24 cellular contexts compared by ENCODE assay signal in genomic region chr6:52328721-52329120, GRCh38. TPM values are rescaled to one million over a fixed set of nuclear protein-coding genes. Genes with fewer than 3 reads are reported as not detected.
DNase-seq lines count a peak whose midpoint lies in the region; ATAC-seq and TF ChIP-seq lines count a peak whose summit lies in the region.
"Had no signal": no experiment of that assay in that cellular context is flagged by ENCODE, and none has a peak within 500 bp of the region (broad histone marks: within the 10 kb centered on the region; RNA-seq: fewer than 3 reads in every experiment).

No MANE protein-coding gene starts in this region.

- H3K4me1 ChIP-seq in lower lobe of right lung: peaks cover 14% of the 10 kb centered on the region

- H3K4me3 ChIP-seq in lower lobe of right lung: no peak overlapping the region
- H3K4me3 ChIP-seq: lung had no signal

- intact Hi-C loops in lower lobe of right lung (cut with DNase I): no loop called here

- no peak overlapping the region for H3K4me3 Mint-ChIP-seq in T-helper 17 cell
- no peak overlapping the region for H3K4me3 Mint-ChIP-seq in activated T-cell treated with anti-CD3 and anti-CD28 coated beads, Interleukin-2, amount 50 U/mL, for 72 hours
- H3K4me3 Mint-ChIP-seq: activated B cell treated with CpG ODN at 0.5 μM for 24 hours; activated CD4-positive, alpha-beta memory T cell treated with anti-CD3 and anti-CD28 coated beads, Interleukin-2, amount 10 ng/mL, durations not matched to agents 7 days and 5 days; activated naive CD4-positive, alpha-beta T cell treated with anti-CD3 and anti-CD28 coated beads, Interleukin-2, amount 10 ng/mL, durations not matched to agents 7 days and 5 days; activated T-cell treated with anti-CD3 and anti-CD28 coated beads, Interleukin-2, amount 50 U/mL, for 24 hours; H9; stimulated activated memory B cell treated with anti-CD40 and anti-IgM and Interleukin-4, amounts not matched to agents 10 μg/mL and 1 μg/mL and 100 μg/mL, for 72 hours had no signal

- H3K9me3 Mint-ChIP-seq in activated T-cell treated with anti-CD3 and anti-CD28 coated beads, Interleukin-2, amount 50 U/mL, for 72 hours: no peaks in the 10 kb centered on the region
- H3K9me3 Mint-ChIP-seq: activated B cell treated with CpG ODN at 0.5 μM for 24 hours; activated CD4-positive, alpha-beta memory T cell treated with anti-CD3 and anti-CD28 coated beads, Interleukin-2, amount 10 ng/mL, durations not matched to agents 7 days and 5 days; activated naive CD4-positive, alpha-beta T cell treated with anti-CD3 and anti-CD28 coated beads, Interleukin-2, amount 10 ng/mL, durations not matched to agents 7 days and 5 days; activated T-cell treated with anti-CD3 and anti-CD28 coated beads, Interleukin-2, amount 50 U/mL, for 24 hours; H9; stimulated activated memory B cell treated with anti-CD40 and anti-IgM and Interleukin-4, amounts not matched to agents 10 μg/mL and 1 μg/mL and 100 μg/mL, for 72 hours had no signal

- H3K4me1 Mint-ChIP-seq in T-helper 17 cell: peaks cover 30% of the 10 kb centered on the region
- H3K4me1 Mint-ChIP-seq in activated T-cell treated with anti-CD3 and anti-CD28 coated beads, Interleukin-2, amount 50 U/mL, for 72 hours (ENCODE audit: low read depth): peaks cover 23% of the 10 kb centered on the region

- H3K36me3 Mint-ChIP-seq in T-helper 17 cell (ENCODE audit: low read depth): peaks cover 2% of the 10 kb centered on the region
- H3K36me3 Mint-ChIP-seq in activated T-cell treated with anti-CD3 and anti-CD28 coated beads, Interleukin-2, amount 50 U/mL, for 72 hours (ENCODE audit: insufficient read depth in 2 of 2): no peaks in the 10 kb centered on the region
- H3K36me3 Mint-ChIP-seq: activated naive CD4-positive, alpha-beta T cell treated with anti-CD3 and anti-CD28 coated beads, Interleukin-2, amount 10 ng/mL, durations not matched to agents 7 days and 5 days; stimulated activated memory B cell treated with anti-CD40 and anti-IgM and Interleukin-4, amounts not matched to agents 10 μg/mL and 1 μg/mL and 100 μg/mL, for 72 hours had no signal

- H3K27me3 Mint-ChIP-seq in T-helper 17 cell: no peaks in the 10 kb centered on the region
- no peaks in the 10 kb centered on the region for H3K27me3 Mint-ChIP-seq in activated T-cell treated with anti-CD3 and anti-CD28 coated beads, Interleukin-2, amount 50 U/mL, for 72 hours (ENCODE audit: low read depth)
- H3K27me3 Mint-ChIP-seq: activated B cell treated with CpG ODN at 0.5 μM for 24 hours; activated T-cell treated with anti-CD3 and anti-CD28 coated beads, Interleukin-2, amount 50 U/mL, for 24 hours; stimulated activated memory B cell treated with anti-CD40 and anti-IgM and Interleukin-4, amounts not matched to agents 10 μg/mL and 1 μg/mL and 100 μg/mL, for 72 hours had no signal

- H3K27me3 ChIP-seq in lower lobe of right lung (ENCODE audit: low read depth): no peaks in the 10 kb centered on the region

- no peak overlapping the region for H3K27ac Mint-ChIP-seq in T-helper 17 cell
- no peak overlapping the region for H3K27ac Mint-ChIP-seq in activated T-cell treated with anti-CD3 and anti-CD28 coated beads, Interleukin-2, amount 50 U/mL, for 72 hours
- H3K27ac Mint-ChIP-seq: activated B cell treated with CpG ODN at 0.5 μM for 24 hours; activated CD4-positive, alpha-beta memory T cell treated with anti-CD3 and anti-CD28 coated beads, Interleukin-2, amount 10 ng/mL, durations not matched to agents 7 days and 5 days; activated naive CD4-positive, alpha-beta T cell treated with anti-CD3 and anti-CD28 coated beads, Interleukin-2, amount 10 ng/mL, durations not matched to agents 7 days and 5 days; activated T-cell treated with anti-CD3 and anti-CD28 coated beads, Interleukin-2, amount 50 U/mL, for 24 hours; H9; stimulated activated memory B cell treated with anti-CD40 and anti-IgM and Interleukin-4, amounts not matched to agents 10 μg/mL and 1 μg/mL and 100 μg/mL, for 72 hours had no signal

- H3K36me3 ChIP-seq in lower lobe of right lung: no peaks in the 10 kb centered on the region

- DNase-seq in COLO668 (lab: John Stamatoyannopoulos, UW; ENCODE audit: unreplicated experiment) (peak; percentile 10), DMS79 treated with DMSO at 0.1 percent for 48 hours (lab: John Stamatoyannopoulos, UW) (peak; percentile 77), NCI-H345 treated with DMSO at 0.1 percent for 48 hours (lab: John Stamatoyannopoulos, UW; ENCODE audit: unreplicated experiment) (peak; percentile 32), lower lobe of right lung (no peak), cerebellum (ENCODE audit: low spot score) (no peak), T-helper 17 cell (no peak), germinal center (ENCODE audit: low spot score) (no peak)
- no peak for DNase-seq in activated T-cell treated with anti-CD3 and anti-CD28 coated beads, Interleukin-2, amount 50 U/mL, for 72 hours
- DNase-seq: activated B cell treated with CpG ODN at 0.5 μM for 24 hours; activated CD4-positive, alpha-beta memory T cell treated with anti-CD3 and anti-CD28 coated beads, Interleukin-2, amount 10 ng/mL, durations not matched to agents 7 days and 5 days; activated naive CD4-positive, alpha-beta T cell treated with anti-CD3 and anti-CD28 coated beads, Interleukin-2, amount 10 ng/mL, durations not matched to agents 7 days and 5 days; activated T-cell treated with anti-CD3 and anti-CD28 coated beads, Interleukin-2, amount 50 U/mL, for 24 hours; anterior cingulate cortex; caudate nucleus; DND-41; H9; KBM-7; occipital lobe; right cardiac atrium; SK-N-SH had no signal

- peak overlapping the region; percentile 36 for H3K27ac ChIP-seq in lower lobe of right lung
- H3K27ac ChIP-seq: epithelial cell of prostate, RWPE1 had no signal

- no peak for TF ChIP-seq CTCF in lower lobe of right lung (IDR thresholded peaks at IDR 0.05)

- H3K9me3 ChIP-seq in lower lobe of right lung (no peaks in the 10 kb centered on the region), T-helper 17 cell (ENCODE audit: control insufficient read depth, low read length, poor library complexity, severe bottlenecking) (no peaks in the 10 kb centered on the region)
- H3K9me3 ChIP-seq: SK-N-SH had no signal

- ATAC-seq in lower lobe of right lung: no peak
- ATAC-seq in T-helper 17 cell: no peak
- ATAC-seq in activated T-cell treated with anti-CD3 and anti-CD28 coated beads, Interleukin-2, amount 50 U/mL, for 72 hours (replicated peaks in 1 of 2): no peak
- ATAC-seq: right cardiac atrium; stimulated activated memory B cell treated with anti-CD40 and anti-IgM and Interleukin-4, amounts not matched to agents 10 μg/mL and 1 μg/mL and 100 μg/mL, for 72 hours had no signal

RNA-seq across cellular contexts. Expression of gene PAQR8, which starts 33.2 kb away (rescaled TPM):
- total RNA-seq in lower lobe of right lung (6.8 TPM), cerebellum (20.6 TPM), T-helper 17 cell (1 to 10 TPM; 3.6 to 7.7 TPM)
- total RNA-seq in activated T-cell treated with anti-CD3 and anti-CD28 coated beads, Interleukin-2, amount 50 U/mL, for 72 hours: 10 to 100 TPM; 14.6 to 21.0 TPM

RNA-seq across cellular contexts. Expression of gene MCM3, which starts 44.2 kb away (rescaled TPM):
- total RNA-seq in lower lobe of right lung: 25.6 TPM
- 27.2 TPM for total RNA-seq in cerebellum
- 10 to 100 TPM; 20.3 to 24.3 TPM for total RNA-seq in T-helper 17 cell
- 100 to 1,000 TPM; 184 to 238 TPM for total RNA-seq in activated T-cell treated with anti-CD3 and anti-CD28 coated beads, Interleukin-2, amount 50 U/mL, for 72 hours

Comparison
In these comparisons a context has a peak if more than half of its experiments do, and no peak if none do; other contexts are left out.
1. DNase-seq: peak in COLO668 (single experiment), DMS79 treated with DMSO at 0.1 percent for 48 hours (single experiment) and NCI-H345 treated with DMSO at 0.1 percent for 48 hours (single experiment); none in lower lobe of right lung (single experiment), cerebellum (single experiment), T-helper 17 cell (0 of 3), germinal center (single experiment) and activated T-cell treated with anti-CD3 and anti-CD28 coated beads, Interleukin-2, amount 50 U/mL, for 72 hours (0 of 2).